ENCODE assay signal across 8 cellular contexts in the genomic region with DNA sequence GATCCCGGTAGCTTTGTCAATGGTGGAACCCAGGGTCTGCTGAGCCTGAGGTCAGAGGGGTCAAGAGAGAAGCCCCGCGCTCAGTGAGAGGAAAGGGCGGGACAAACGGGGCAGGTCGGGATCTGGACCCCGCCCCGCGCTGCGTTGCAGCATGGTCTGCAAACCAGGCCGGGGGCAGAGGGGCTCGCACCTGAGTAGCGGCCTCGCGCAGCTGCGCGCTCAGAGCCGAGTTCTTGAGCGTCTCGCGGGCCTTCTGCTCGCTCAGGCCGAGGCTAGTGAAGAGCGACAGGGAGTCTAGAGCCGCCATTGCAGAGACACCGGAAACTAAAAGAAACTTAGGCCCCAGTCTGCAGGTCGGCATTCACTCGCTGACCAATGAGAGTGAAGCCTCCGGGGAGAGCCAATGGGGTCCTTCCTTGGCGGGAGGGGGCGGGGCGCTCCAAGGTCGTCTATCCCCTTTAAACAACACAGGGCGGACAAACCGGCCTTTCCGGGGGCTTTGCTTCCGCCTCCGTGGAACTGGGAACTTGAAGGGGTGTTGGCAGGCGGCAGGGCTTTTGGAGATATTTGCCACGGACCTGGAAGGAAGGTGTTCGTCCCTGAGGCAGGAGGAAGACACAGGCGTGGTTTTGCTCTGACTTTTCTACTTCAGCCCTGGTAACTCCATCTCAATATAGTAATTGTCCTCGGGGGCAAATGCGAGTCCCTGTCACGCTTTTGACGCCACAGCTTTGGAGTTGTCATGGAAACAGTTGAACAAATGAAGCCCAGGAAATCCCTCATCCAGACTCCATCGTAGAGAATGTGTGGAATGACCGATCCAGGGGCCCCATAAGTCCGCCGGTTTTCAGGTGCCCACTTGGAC. TPM values are rescaled to one million over a fixed set of nuclear protein-coding genes. Genes with fewer than 3 reads are reported as not detected.
A peak's percentile ranks its signal among the peaks of the same experiment; 100 is the strongest.
DNase-seq lines count a peak whose midpoint lies in the region; ATAC-seq and TF ChIP-seq lines count a peak whose summit lies in the region.

Gene QARS1 (minus strand): TSS at position 331 of the 865 bp plus-strand sequence. CDS start 24 bp downstream, at position 307.

- H3K27ac ChIP-seq in heart right ventricle (peak within 1 kb of the TSS; percentile 84 to 94 (median 91)), upper lobe of left lung (peak within 1 kb of the TSS; percentile 78 to 92 (median 87))

- H3K4me1 ChIP-seq in heart right ventricle (peaks cover 12 to 27% (median 23%) of the 10 kb centered on the region in 9 donors), upper lobe of left lung (peaks cover 18 to 31% (median 20%) of the 10 kb centered on the region in 4 donors)

- intact Hi-C loops in heart right ventricle (cut with DNase I) = loop anchor here in 2 of 10 donors (1.0 to 10.0 kb wide), 2 partner anchors 10 to 340 kb away; partner anchors contain the start of gene QRICH1 (in 1 of the 2)
- intact Hi-C loops in posterior vena cava (cut with DNase I) = loop anchor here in 1 of 2 donors (5.0 kb wide), 1 partner anchor 102 kb away; no protein-coding TSS in a partner anchor

- no peaks in the 10 kb centered on the region for H3K9me3 Mint-ChIP-seq in T-helper 1 cell treated with Interleukin-12 subunit alpha and Interleukin-12 subunit beta and Interleukin-4 antibody, amounts not matched to agents 30 μg/mL and 1 μg/mL, for 36 hours

- no peaks in the 10 kb centered on the region for H3K27me3 Mint-ChIP-seq in T-helper 1 cell treated with Interleukin-12 subunit alpha and Interleukin-12 subunit beta and Interleukin-4 antibody, amounts not matched to agents 30 μg/mL and 1 μg/mL, for 36 hours (ENCODE audit: low read depth)

- peak within 1 kb of the TSS; percentile 97 for H3K4me3 Mint-ChIP-seq in T-helper 1 cell treated with Interleukin-12 subunit alpha and Interleukin-12 subunit beta and Interleukin-4 antibody, amounts not matched to agents 30 μg/mL and 1 μg/mL, for 36 hours

- H3K27ac Mint-ChIP-seq in T-helper 1 cell treated with Interleukin-12 subunit alpha and Interleukin-12 subunit beta and Interleukin-4 antibody, amounts not matched to agents 30 μg/mL and 1 μg/mL, for 36 hours = peak within 1 kb of the TSS; percentile 94

- H3K36me3 ChIP-seq in heart right ventricle (peaks cover 5 to 78% (median 59%) of the 10 kb centered on the region in 9 donors), upper lobe of left lung (peaks cover 24 to 56% (median 45%) of the 10 kb centered on the region in 4 donors)

- no peak for TF ChIP-seq EP300 in upper lobe of left lung (IDR thresholded peaks at IDR 0.05)

- no peaks in the 10 kb centered on the region for H3K27me3 ChIP-seq in heart right ventricle
- H3K27me3 ChIP-seq in upper lobe of left lung = no peaks in the 10 kb centered on the region

- H3K9me3 ChIP-seq in heart right ventricle (no peaks in the 10 kb centered on the region), upper lobe of left lung (no peaks in the 10 kb centered on the region)

- peaks cover 12% of the 10 kb centered on the region for H3K4me1 Mint-ChIP-seq in T-helper 1 cell treated with Interleukin-12 subunit alpha and Interleukin-12 subunit beta and Interleukin-4 antibody, amounts not matched to agents 30 μg/mL and 1 μg/mL, for 36 hours (ENCODE audit: low read depth)

- peak in 2 of 4 donors; percentile 56 to 75 for TF ChIP-seq POLR2A in upper lobe of left lung (IDR thresholded peaks at IDR 0.05)

- H3K4me3 ChIP-seq in GM12875 (ENCODE audit: low read depth, low read length) = peak within 1 kb of the TSS; percentile 63
- peak within 1 kb of the TSS; percentile 63 to 100 (median 86) for H3K4me3 ChIP-seq in heart right ventricle
- H3K4me3 ChIP-seq in upper lobe of left lung = peak within 1 kb of the TSS; percentile 79 to 90 (median 82)

- H3K36me3 Mint-ChIP-seq in T-helper 1 cell treated with Interleukin-12 subunit alpha and Interleukin-12 subunit beta and Interleukin-4 antibody, amounts not matched to agents 30 μg/mL and 1 μg/mL, for 36 hours (ENCODE audit: low read depth) = peaks cover 33% of the 10 kb centered on the region

- TF ChIP-seq CTCF in GM12875 (IDR thresholded peaks at IDR 0.05; ENCODE audit: borderline replicate concordance, insufficient read depth, low read depth, low read length) (no peak), heart right ventricle (IDR thresholded peaks at IDR 0.05) (no peak), upper lobe of left lung (IDR thresholded peaks at IDR 0.05) (no peak)

- WGBS in heart right ventricle, 2 donors = 1% methylated on average over 50 of the region's 50 CpGs
- 2% methylated on average over 24 to 50 of the region's 50 CpGs for WGBS in upper lobe of left lung, 2 donors

- peak; percentile 95 for ATAC-seq in HG02798 (IDR thresholded peaks at IDR 0.05; ENCODE audit: poor library complexity, unreplicated experiment)
- ATAC-seq in heart right ventricle = peak; percentile 95 to 99 (median 98)
- peak; percentile 95 to 99 for ATAC-seq in upper lobe of left lung (ENCODE audit: low FRiP score in 2 of 2)

- DNase-seq in NCI-H146 treated with DMSO at 0.1 percent for 48 hours (lab: John Stamatoyannopoulos, UW; ENCODE audit: unreplicated experiment) = peak; percentile 74
- peak; percentile 84 for DNase-seq in amniotic epithelial cell (ENCODE audit: low read depth)
- peak; percentile 94 to 97 for DNase-seq in heart right ventricle
- DNase-seq in posterior vena cava (ENCODE audit: low spot score) = peak; percentile 97
- DNase-seq in upper lobe of left lung = peak; percentile 95 to 96

RNA-seq across cellular contexts. Expression of gene QARS1, which starts in this region (rescaled TPM):
- total RNA-seq in heart right ventricle (100 to 1,000 TPM; 173 to 265 (median 206) TPM), posterior vena cava (100 to 1,000 TPM in 1 of 2 donors, 10 to 100 TPM in 1; 99.2 to 137 TPM), upper lobe of left lung (100 to 1,000 TPM; 143 to 256 (median 191) TPM)
- polyA plus RNA-seq in heart right ventricle = 100 to 1,000 TPM; 120 to 369 TPM

Comparison
In these comparisons a context has a peak if more than half of its experiments do, and no peak if none do; other contexts are left out.
1. Peak in every context shown above with its lines: DNase-seq, ATAC-seq, H3K4me3 ChIP-seq and H3K27ac ChIP-seq.